ENCODE assay signal across 21 cellular contexts in genomic region chr4:83510442-83510841, GRCh38.
"Had no signal": no experiment of that assay in that cellular context is flagged by ENCODE, and none has a peak within 500 bp of the region (broad histone marks: within the 10 kb centered on the region; RNA-seq: fewer than 3 reads in every experiment).

No MANE protein-coding gene starts in this region.

- H3K4me1 Mint-ChIP-seq: endodermal cell, nephron progenitor cell had no signal

- H3K9me3 Mint-ChIP-seq: endodermal cell, nephron progenitor cell had no signal

- H3K36me3 ChIP-seq: gastroesophageal sphincter, ovary, right atrium auricular region, sigmoid colon, stomach, thoracic aorta, transverse colon had no signal

- H3K27ac Mint-ChIP-seq: endodermal cell, nephron progenitor cell had no signal

- H3K27me3 ChIP-seq: gastroesophageal sphincter, ovary, right atrium auricular region, sigmoid colon, stomach, transverse colon had no signal

- H3K27ac ChIP-seq: coronary artery, gastroesophageal sphincter, ovary, right atrium auricular region, sigmoid colon, skin epidermis, stomach, thoracic aorta, transverse colon had no signal

- ATAC-seq: gastroesophageal sphincter; left lobe of liver; naive thymus-derived CD4-positive, alpha-beta T cell had no signal

- H3K27me3 Mint-ChIP-seq: naive thymus-derived CD4-positive, alpha-beta T cell had no signal

- H3K4me3 ChIP-seq: coronary artery, gastroesophageal sphincter, ovary, right atrium auricular region, sigmoid colon, skin epidermis, stomach, thoracic aorta, transverse colon had no signal

- H3K4me3 Mint-ChIP-seq: endodermal cell; naive thymus-derived CD4-positive, alpha-beta T cell; nephron progenitor cell had no signal

- H3K9me3 ChIP-seq: gastroesophageal sphincter, ovary, right atrium auricular region, sigmoid colon, stomach, thoracic aorta, transverse colon had no signal

- DNase-seq: effector CD4-positive, alpha-beta T cell; endodermal cell; glutamatergic neuron; islet precursor cell; mammary epithelial cell; naive thymus-derived CD4-positive, alpha-beta T cell; nephron progenitor cell; nucleus accumbens; ovary; sigmoid colon; stimulated activated CD4-positive, alpha-beta T cell treated with anti-CD3 and anti-CD28 coated beads, Interleukin-12 subunit alpha, Interleukin-12 subunit beta, amount 100 ng/mL, for 4 hours; stimulated activated naive CD4-positive, alpha-beta T cell; stomach; substantia nigra; transverse colon had no signal

- H3K4me1 ChIP-seq: gastroesophageal sphincter, right atrium auricular region, sigmoid colon, stomach, transverse colon had no signal
